ENCODE assay signal across 28 cellular contexts in genomic region chr1:63612971-63613370, GRCh38. TPM values are rescaled to one million over a fixed set of nuclear protein-coding genes. Genes with fewer than 3 reads are reported as not detected.
A peak's percentile ranks its signal among the peaks of the same experiment; 100 is the strongest.
DNase-seq lines count a peak whose midpoint lies in the region; ATAC-seq and TF ChIP-seq lines count a peak whose summit lies in the region.
"Had no signal": no experiment of that assay in that cellular context is flagged by ENCODE, and none has a peak within 500 bp of the region (broad histone marks: within the 10 kb centered on the region; RNA-seq: fewer than 3 reads in every experiment).

No MANE protein-coding gene starts in this region.

- H3K4me1 ChIP-seq in endodermal cell (ENCODE audit: control insufficient read depth, insufficient read depth, low read length) (peaks cover 14% of the 10 kb centered on the region), lower lobe of right lung (peaks cover 31% of the 10 kb centered on the region)
- H3K4me1 ChIP-seq: foreskin keratinocyte had no signal

- H3K27ac ChIP-seq in endodermal cell (ENCODE audit: low read depth, low read length) (no peak overlapping the region), lower lobe of right lung (no peak overlapping the region)
- H3K27ac ChIP-seq: esophagus muscularis mucosa, foreskin keratinocyte, ovary, Peyer's patch, SJCRH30, spleen had no signal

- no peak for TF ChIP-seq CTCF in endodermal cell (conservative IDR thresholded peaks at IDR 0.05)
- no peak for TF ChIP-seq CTCF in lower lobe of right lung (IDR thresholded peaks at IDR 0.05)
- no peak for TF ChIP-seq CTCF in type B pancreatic cell (conservative IDR thresholded peaks at IDR 0.05)

- intact Hi-C loops in lower lobe of right lung (cut with DNase I): loop anchor here (10.0 kb wide), 2 partner anchors 512 to 632 kb away; no protein-coding TSS in a partner anchor

- H3K9me3 ChIP-seq in endodermal cell (ENCODE audit: control insufficient read depth, low read length) (no peaks in the 10 kb centered on the region), lower lobe of right lung (no peaks in the 10 kb centered on the region)
- H3K9me3 ChIP-seq: esophagus muscularis mucosa, ovary, Peyer's patch, SJCRH30, spleen had no signal

- DNase-seq in NCI-H2171 treated with DMSO at 0.1 percent for 48 hours (lab: John Stamatoyannopoulos, UW): peak; percentile 48
- DNase-seq in NCI-H2171 (lab: John Stamatoyannopoulos, UW): no peak
- DNase-seq in endodermal cell: peak; percentile 65
- no peak for DNase-seq in lower lobe of right lung
- DNase-seq in type B pancreatic cell (ENCODE audit: extremely low spot score, unreplicated experiment): no peak
- DNase-seq in NCI-H1092 (lab: John Stamatoyannopoulos, UW): no peak
- DNase-seq: 8988T; activated CD4-positive, alpha-beta T cell treated with anti-CD3 and anti-CD28 coated beads, Interleukin-2, amount 50 U/mL, for 48 hours; activated naive CD4-positive, alpha-beta T cell treated with anti-CD3 and anti-CD28 coated beads, Interleukin-2, amount 50 U/mL, for 16 hours; anterior cingulate cortex; Calu3; DMS79 treated with DMSO at 0.1 percent for 48 hours; foreskin keratinocyte; GF-D8; H7; immature natural killer cell; natural killer cell; NCI-H146; NCI-H526 treated with DMSO at 0.1 percent for 48 hours; ovary; Peyer's patch; SJCRH30; spleen; T-cell had no signal

- H3K27me3 Mint-ChIP-seq in endodermal cell (ENCODE audit: insufficient read depth) (no peaks in the 10 kb centered on the region), type B pancreatic cell (peaks cover 10% of the 10 kb centered on the region)
- H3K27me3 Mint-ChIP-seq: T-cell had no signal

- ATAC-seq in lower lobe of right lung (peak; percentile 13 to 43), HG02981 (IDR thresholded peaks at IDR 0.05; ENCODE audit: unreplicated experiment) (no peak), HG02623 (IDR thresholded peaks at IDR 0.05; ENCODE audit: unreplicated experiment) (no peak)
- ATAC-seq: foreskin keratinocyte, K562, natural killer cell, T-cell had no signal

- H3K36me3 ChIP-seq in endodermal cell (ENCODE audit: control insufficient read depth, insufficient read depth, low read length): peaks cover 2% of the 10 kb centered on the region
- no peaks in the 10 kb centered on the region for H3K36me3 ChIP-seq in lower lobe of right lung
- H3K36me3 ChIP-seq: esophagus muscularis mucosa, ovary, Peyer's patch, SJCRH30, spleen had no signal

- H3K4me1 Mint-ChIP-seq in endodermal cell: peaks cover 58% of the 10 kb centered on the region
- H3K4me1 Mint-ChIP-seq in type B pancreatic cell (ENCODE audit: unreplicated experiment): peaks cover 32% of the 10 kb centered on the region

- H3K4me3 ChIP-seq in endodermal cell (ENCODE audit: low read length): peak overlapping the region; percentile 37
- H3K4me3 ChIP-seq in lower lobe of right lung: no peak overlapping the region
- H3K4me3 ChIP-seq: esophagus muscularis mucosa, K562, ovary, Peyer's patch, SJCRH30, spleen had no signal

- no peak overlapping the region for H3K9ac ChIP-seq in endodermal cell (ENCODE audit: extremely low read depth, low read length, poor library complexity, severe bottlenecking)

- H3K4me3 Mint-ChIP-seq in endodermal cell (no peak overlapping the region), type B pancreatic cell (no peak overlapping the region)
- H3K4me3 Mint-ChIP-seq: immature natural killer cell, natural killer cell, T-cell had no signal

- H3K36me3 Mint-ChIP-seq in endodermal cell (ENCODE audit: low read depth) (peaks cover 4% of the 10 kb centered on the region), type B pancreatic cell (no peaks in the 10 kb centered on the region)
- H3K36me3 Mint-ChIP-seq: immature natural killer cell, natural killer cell, T-cell had no signal

- no peaks in the 10 kb centered on the region for H3K27me3 ChIP-seq in endodermal cell (ENCODE audit: control insufficient read depth, insufficient read depth, low read length, poor library complexity, severe bottlenecking)
- no peaks in the 10 kb centered on the region for H3K27me3 ChIP-seq in lower lobe of right lung (ENCODE audit: low read depth)
- H3K27me3 ChIP-seq: esophagus muscularis mucosa, foreskin keratinocyte, ovary, Peyer's patch, SJCRH30, spleen had no signal

- H3K27ac Mint-ChIP-seq in endodermal cell (peak overlapping the region; percentile 59), type B pancreatic cell (peak overlapping the region; percentile 28)
- H3K27ac Mint-ChIP-seq: natural killer cell had no signal

- no peaks in the 10 kb centered on the region for H3K9me3 Mint-ChIP-seq in endodermal cell
- peaks cover 4% of the 10 kb centered on the region for H3K9me3 Mint-ChIP-seq in type B pancreatic cell
- H3K9me3 Mint-ChIP-seq: immature natural killer cell, natural killer cell, T-cell had no signal

RNA-seq across cellular contexts. Expression of gene PGM1, which starts 19.8 kb away (rescaled TPM):
- total RNA-seq in endodermal cell: 100 to 1,000 TPM; 119 to 165 TPM
- 60.8 TPM for polyA plus RNA-seq in endodermal cell (2013, experiment 1 of 2)
- 52.3 TPM for polyA plus RNA-seq in endodermal cell (2013, experiment 2 of 2)
- total RNA-seq in lower lobe of right lung: 49.8 TPM
- 32.4 and 32.9 TPM in 2 replicates for total RNA-seq in type B pancreatic cell (ENCODE audit: low replicate concordance)

Comparison
In these comparisons a context has a peak if more than half of its experiments do, and no peak if none do; other contexts are left out.
1. DNase-seq: peak in NCI-H2171 treated with DMSO at 0.1 percent for 48 hours (single experiment) and endodermal cell (single experiment); none in NCI-H2171 (single experiment), lower lobe of right lung (single experiment), type B pancreatic cell (single experiment) and NCI-H1092 (single experiment).
2. ATAC-seq: peak in lower lobe of right lung (2 of 2); none in HG02981 (single experiment) and HG02623 (single experiment).